Comparison of ENCODE assay signal across 24 cellular contexts in genomic region chr17:74904687-74905409, GRCh38. TPM values are rescaled to one million over a fixed set of nuclear protein-coding genes. Genes with fewer than 3 reads are reported as not detected.
DNase-seq lines count a peak whose midpoint lies in the region; ATAC-seq, FAIRE-seq and TF ChIP-seq lines count a peak whose summit lies in the region.
"Had no signal": no experiment of that assay in that cellular context is flagged by ENCODE, and none has a peak within 500 bp of the region (broad histone marks: within the 10 kb centered on the region; RNA-seq: fewer than 3 reads in every experiment).

No MANE protein-coding gene starts in this region.

- H3K4me1 Mint-ChIP-seq in activated CD4-positive, alpha-beta T cell treated with anti-CD3 and anti-CD28 coated beads for 36 hours: peaks cover 5% of the 10 kb centered on the region
- H3K4me1 Mint-ChIP-seq in activated naive CD4-positive, alpha-beta T cell treated with anti-CD3 and anti-CD28 coated beads for 36 hours (ENCODE audit: low read depth): no peaks in the 10 kb centered on the region

- no peak for TF ChIP-seq POLR2A in HepG2 (IDR thresholded peaks at IDR 0.05; ENCODE audit: insufficient read depth in 1 of 2, low read depth in 2 of 2, low read length in 2 of 2)

- H3K27ac ChIP-seq in HepG2 (ENCODE audit: extremely low read length, insufficient read depth, low read length): no peak overlapping the region
- no peak overlapping the region for H3K27ac ChIP-seq in upper lobe of right lung
- H3K27ac ChIP-seq: 22Rv1; BLaER1 treated with 17β-estradiol and CSF1 and Interleukin-3, amounts not matched to agents 10 nM and 100 nM; KMS-11 had no signal

- intact Hi-C loops in activated CD4-positive, alpha-beta T cell treated with anti-CD3 and anti-CD28 coated beads for 36 hours (cut with DNase I, micrococcal nuclease): no loop called here
- intact Hi-C loops in activated naive CD4-positive, alpha-beta T cell treated with anti-CD3 and anti-CD28 coated beads for 36 hours (cut with micrococcal nuclease): no loop called here
- intact Hi-C loops in HepG2 (cut with micrococcal nuclease; ENCODE audit: unreplicated experiment): no loop called here
- intact Hi-C loops in upper lobe of right lung (cut with DNase I): no loop called here

- no peak overlapping the region for H3K4me2 ChIP-seq in HepG2 (ENCODE audit: low read depth, low read length)
- H3K4me2 ChIP-seq: BLaER1 treated with 17β-estradiol and CSF1 and Interleukin-3, amounts not matched to agents 10 nM and 100 nM; KMS-11 had no signal

- TF ChIP-seq EP300 in HepG2 (IDR thresholded peaks at IDR 0.05; ENCODE audit: low read depth in 2 of 2, low read length in 2 of 2) (no peak), HepG2 (CRISPR knock-in tag; IDR thresholded peaks at IDR 0.05; ENCODE audit: borderline replicate concordance) (no peak)

- no peak for TF ChIP-seq CTCF in HepG2 (CRISPR knock-in tag; IDR thresholded peaks at IDR 0.05)
- TF ChIP-seq CTCF in upper lobe of right lung (IDR thresholded peaks at IDR 0.05): no peak

- H3K4me3 ChIP-seq in HepG2 (replicated peaks in 1 of 3; ENCODE audit: insufficient read depth in 1 of 3, low read depth in 2 of 3, low read length in 3 of 3): no peak overlapping the region
- H3K4me3 ChIP-seq in upper lobe of right lung: no peak overlapping the region
- H3K4me3 ChIP-seq: BLaER1 treated with 17β-estradiol and CSF1 and Interleukin-3, amounts not matched to agents 10 nM and 100 nM; GM12878 had no signal

- H3K4me1 ChIP-seq in HepG2 (ENCODE audit: insufficient read depth, low read length) (0 out of 2 replicates have a peak, but pooled peaks cover 6% of the 10 kb centered on the region), upper lobe of right lung (no peaks in the 10 kb centered on the region)

- no peaks in the 10 kb centered on the region for H4K20me1 ChIP-seq in HepG2 (ENCODE audit: insufficient read depth, low read length)
- H4K20me1 ChIP-seq: BLaER1 treated with 17β-estradiol and CSF1 and Interleukin-3, amounts not matched to agents 10 nM and 100 nM had no signal

- peaks cover 9% of the 10 kb centered on the region for H3K27me3 Mint-ChIP-seq in activated CD4-positive, alpha-beta T cell treated with anti-CD3 and anti-CD28 coated beads for 36 hours
- no peaks in the 10 kb centered on the region for H3K27me3 Mint-ChIP-seq in activated naive CD4-positive, alpha-beta T cell treated with anti-CD3 and anti-CD28 coated beads for 36 hours (ENCODE audit: low read depth)

- CTCF ChIA-PET in activated CD4-positive, alpha-beta T cell treated with anti-CD3 and anti-CD28 coated beads for 36 hours (lab: Charles Lee): interaction anchor here (1.3 kb wide), 1 partner anchor 19 kb away, joined by 3 read pairs; the partner anchor contains the start of gene OTOP2
- CTCF ChIA-PET in activated naive CD4-positive, alpha-beta T cell treated with anti-CD3 and anti-CD28 coated beads for 36 hours (lab: Charles Lee): no interaction called here
- CTCF ChIA-PET in HepG2 (lab: Yijun Ruan, JAX; ENCODE audit: low intra/inter-chr PET ratio, low total read pairs): no interaction called here

- H3K9me3 ChIP-seq in HepG2 (ENCODE audit: low read length): no peaks in the 10 kb centered on the region
- no peaks in the 10 kb centered on the region for H3K9me3 ChIP-seq in upper lobe of right lung

- ATAC-seq in activated CD4-positive, alpha-beta T cell treated with anti-CD3 and anti-CD28 coated beads for 36 hours: peak; percentile 80
- ATAC-seq in activated naive CD4-positive, alpha-beta T cell treated with anti-CD3 and anti-CD28 coated beads, Interleukin-2, amount 50 U/mL, for 72 hours: peak; percentile 49 to 59
- ATAC-seq in HepG2 (no peak), upper lobe of right lung (peak; percentile 28)
- ATAC-seq: GM12878, Panc1 had no signal

- no peak overlapping the region for H3K27ac Mint-ChIP-seq in activated CD4-positive, alpha-beta T cell treated with anti-CD3 and anti-CD28 coated beads for 36 hours
- H3K27ac Mint-ChIP-seq in activated naive CD4-positive, alpha-beta T cell treated with anti-CD3 and anti-CD28 coated beads, Interleukin-2, amount 50 U/mL, for 72 hours: no peak overlapping the region
- H3K27ac Mint-ChIP-seq in activated naive CD4-positive, alpha-beta T cell treated with anti-CD3 and anti-CD28 coated beads for 36 hours: no peak overlapping the region
- H3K27ac Mint-ChIP-seq: CD4-positive, alpha-beta memory T cell had no signal

- peak; percentile 45 for DNase-seq in activated CD4-positive, alpha-beta T cell treated with anti-CD3 and anti-CD28 coated beads for 36 hours
- no peak for DNase-seq in activated CD4-positive, alpha-beta T cell treated with anti-CD3 and anti-CD28 coated beads, Interleukin-2, amount 50 U/mL, for 48 hours
- no peak for DNase-seq in activated naive CD4-positive, alpha-beta T cell treated with anti-CD3 and anti-CD28 coated beads, Interleukin-2, amount 50 U/mL, for 72 hours (ENCODE audit: low spot score in 2 of 2)
- no peak for DNase-seq in activated naive CD4-positive, alpha-beta T cell treated with anti-CD3 and anti-CD28 coated beads for 36 hours
- DNase-seq in HepG2 (ENCODE audit: low spot score): no peak
- no peak for DNase-seq in upper lobe of right lung
- DNase-seq in SIG-M5 (lab: John Stamatoyannopoulos, UW): no peak
- no peak for DNase-seq in NCI-H524 (lab: John Stamatoyannopoulos, UW)
- DNase-seq: Caco-2; CD4-positive, alpha-beta memory T cell; DMS 273 treated with DMSO at 0.1 percent for 48 hours; DND-41; NCI-H1105; NCI-H146; NCI-H2029 treated with DMSO at 0.1 percent for 48 hours; NCI-H226; NCI-H524 treated with DMSO at 0.1 percent for 48 hours; NCI-H82 had no signal

- no peaks in the 10 kb centered on the region for H3K79me2 ChIP-seq in HepG2 (ENCODE audit: insufficient read depth, low read length)

- no TSS peak for BruUV-seq in HepG2 (replicated peaks; lab: Mats Ljungman, UMichigan)

- 31% methylated on average over 4 of the region's 7 CpGs for WGBS in HepG2 (ENCODE audit: low lambda C conversion rate)

- in situ Hi-C loops in HepG2 (cut with HindIII; ENCODE audit: extremely low pct_ligation_motif_present, low pct_unique_long_range_greater_than_20kb): no loop called here

- no peak for TF ChIP-seq RAD21 in HepG2 (CRISPR knock-in tag; IDR thresholded peaks at IDR 0.05)

- H3K4me3 Mint-ChIP-seq in activated CD4-positive, alpha-beta T cell treated with anti-CD3 and anti-CD28 coated beads for 36 hours: no peak overlapping the region
- no peak overlapping the region for H3K4me3 Mint-ChIP-seq in activated naive CD4-positive, alpha-beta T cell treated with anti-CD3 and anti-CD28 coated beads for 36 hours
- H3K4me3 Mint-ChIP-seq: CD4-positive, alpha-beta memory T cell had no signal

- no peaks in the 10 kb centered on the region for H3K36me3 ChIP-seq in HepG2 (replicated peaks in 1 of 2; ENCODE audit: control insufficient read depth in 1 of 2, insufficient read depth in 2 of 2, low read length in 2 of 2)
- H3K36me3 ChIP-seq in upper lobe of right lung: no peaks in the 10 kb centered on the region
- H3K36me3 ChIP-seq: BLaER1 treated with 17β-estradiol and CSF1 and Interleukin-3, amounts not matched to agents 10 nM and 100 nM had no signal

- no peak overlapping the region for H2AFZ ChIP-seq in HepG2 (ENCODE audit: low read length)

- no peak for FAIRE-seq in HepG2 (lab: Jason Lieb, UNC)
- FAIRE-seq: GM12878, H54 had no signal

- no peak overlapping the region for H3K9ac ChIP-seq in HepG2 (ENCODE audit: insufficient read depth, low read depth, low read length)
- H3K9ac ChIP-seq: BLaER1 treated with 17β-estradiol and CSF1 and Interleukin-3, amounts not matched to agents 10 nM and 100 nM; KMS-11 had no signal

- H3K9me3 Mint-ChIP-seq in activated CD4-positive, alpha-beta T cell treated with anti-CD3 and anti-CD28 coated beads for 36 hours (ENCODE audit: low read depth): no peaks in the 10 kb centered on the region
- H3K9me3 Mint-ChIP-seq in activated naive CD4-positive, alpha-beta T cell treated with anti-CD3 and anti-CD28 coated beads, Interleukin-2, amount 50 U/mL, for 72 hours: no peaks in the 10 kb centered on the region
- no peaks in the 10 kb centered on the region for H3K9me3 Mint-ChIP-seq in activated naive CD4-positive, alpha-beta T cell treated with anti-CD3 and anti-CD28 coated beads for 36 hours
- H3K9me3 Mint-ChIP-seq: CD4-positive, alpha-beta memory T cell had no signal

- no peaks in the 10 kb centered on the region for H3K36me3 Mint-ChIP-seq in activated CD4-positive, alpha-beta T cell treated with anti-CD3 and anti-CD28 coated beads for 36 hours (ENCODE audit: low read depth)
- no peaks in the 10 kb centered on the region for H3K36me3 Mint-ChIP-seq in activated naive CD4-positive, alpha-beta T cell treated with anti-CD3 and anti-CD28 coated beads, Interleukin-2, amount 50 U/mL, for 72 hours
- H3K36me3 Mint-ChIP-seq in activated naive CD4-positive, alpha-beta T cell treated with anti-CD3 and anti-CD28 coated beads for 36 hours (ENCODE audit: low read depth): no peaks in the 10 kb centered on the region
- H3K36me3 Mint-ChIP-seq: CD4-positive, alpha-beta memory T cell had no signal

- POLR2A ChIA-PET in activated CD4-positive, alpha-beta T cell treated with anti-CD3 and anti-CD28 coated beads for 36 hours (lab: Charles Lee): no interaction called here
- POLR2A ChIA-PET in HepG2 (lab: Yijun Ruan, JAX): no interaction called here

- peaks cover 9 to 47% of the 10 kb centered on the region in 2 experiments for H3K27me3 ChIP-seq in HepG2 (ENCODE audit: control insufficient read depth in 1 of 2, insufficient read depth in 2 of 2, low read length in 2 of 2)
- H3K27me3 ChIP-seq in upper lobe of right lung: peaks cover 21% of the 10 kb centered on the region
- H3K27me3 ChIP-seq: BLaER1 treated with 17β-estradiol and CSF1 and Interleukin-3, amounts not matched to agents 10 nM and 100 nM had no signal

RNA-seq across cellular contexts. Expression of gene FADS6, which starts 11.4 kb away (rescaled TPM):
- total RNA-seq in activated CD4-positive, alpha-beta T cell treated with anti-CD3 and anti-CD28 coated beads for 36 hours: not detected
- not detected for total RNA-seq in activated naive CD4-positive, alpha-beta T cell treated with anti-CD3 and anti-CD28 coated beads, Interleukin-2, amount 50 U/mL, for 72 hours
- total RNA-seq in activated naive CD4-positive, alpha-beta T cell treated with anti-CD3 and anti-CD28 coated beads for 36 hours: not detected
- total RNA-seq in HepG2 (2016; rRNA removed; fragmentation: Illumina TruSeq; extraction: Trizol) (0.11 TPM in 1 of 2 replicates, not detected in the other), upper lobe of right lung (not detected)
- 0.09 TPM in 1 of 2 replicates, not detected in the other for total RNA-seq in HepG2 (2016; cell fraction: cytosol; rRNA removed; fragmentation: Illumina TruSeq; extraction: Trizol; ENCODE audit: low read depth)
- total RNA-seq in HepG2 (2016; cell fraction: insoluble cytoplasmic fraction; rRNA removed; fragmentation: Illumina TruSeq; extraction: Trizol): 0.11 TPM in 1 of 2 replicates, not detected in the other
- not detected in 2 replicates for total RNA-seq in HepG2 (2016; cell fraction: membrane; rRNA removed; fragmentation: Illumina TruSeq; extraction: Trizol)
- total RNA-seq in HepG2 (2016; cell fraction: nucleus; rRNA removed; fragmentation: Illumina TruSeq; extraction: Trizol): 0.28 TPM in 1 of 2 replicates, not detected in the other
- polyA plus RNA-seq in HepG2 (2011; rRNA removed): 0.11 and 0.20 TPM in 2 replicates
- 0.14 and 0.15 TPM in 2 replicates for polyA plus RNA-seq in HepG2 (2011; cell fraction: cytosol; rRNA removed)
- 0.47 and 1.1 TPM in 2 replicates for polyA plus RNA-seq in HepG2 (2011; cell fraction: nucleus; rRNA removed)
- polyA plus RNA-seq in HepG2 (2012): not detected in 2 replicates
- 0.18 TPM in 1 of 2 replicates, not detected in the other for polyA plus RNA-seq in HepG2 (2016; cell fraction: cytosol; fragmentation: Illumina TruSeq; extraction: Trizol; ENCODE audit: low read depth)
- 0.10 TPM in 1 of 2 replicates, not detected in the other for polyA plus RNA-seq in HepG2 (2016; cell fraction: insoluble cytoplasmic fraction; fragmentation: Illumina TruSeq; extraction: Trizol; ENCODE audit: low read depth)
- not detected in 2 replicates for polyA plus RNA-seq in HepG2 (2016; cell fraction: membrane; fragmentation: Illumina TruSeq; extraction: Trizol; ENCODE audit: low read depth)
- polyA plus RNA-seq in HepG2 (2016; cell fraction: nucleus; fragmentation: Illumina TruSeq; extraction: Trizol; ENCODE audit: insufficient read depth, low read depth): not detected in 2 replicates
- 0.32 TPM in 1 of 2 replicates, not detected in the other for polyA minus RNA-seq in HepG2 (2011; rRNA and poly(A)+ RNA removed; ENCODE audit: low replicate concordance)
- not detected in 2 replicates for polyA minus RNA-seq in HepG2 (2011; cell fraction: cytosol; rRNA and poly(A)+ RNA removed)
- not detected in 2 replicates for polyA minus RNA-seq in HepG2 (2011; cell fraction: nucleus; rRNA and poly(A)+ RNA removed)
- total RNA-seq: CD4-positive, alpha-beta memory T cell; GM12878 had no signal
- polyA plus RNA-seq: CD4-positive, alpha-beta memory T cell; GM12878 had no signal

RNA-seq across cellular contexts. Expression of gene USH1G, which starts 18.2 kb away (rescaled TPM):
- total RNA-seq in activated CD4-positive, alpha-beta T cell treated with anti-CD3 and anti-CD28 coated beads for 36 hours: not detected
- total RNA-seq in activated naive CD4-positive, alpha-beta T cell treated with anti-CD3 and anti-CD28 coated beads, Interleukin-2, amount 50 U/mL, for 72 hours: not detected
- not detected for total RNA-seq in activated naive CD4-positive, alpha-beta T cell treated with anti-CD3 and anti-CD28 coated beads for 36 hours
- 0.04 TPM in 1 of 2 replicates, not detected in the other for total RNA-seq in HepG2 (2016; rRNA removed; fragmentation: Illumina TruSeq; extraction: Trizol)
- not detected in 2 replicates for total RNA-seq in HepG2 (2016; cell fraction: cytosol; rRNA removed; fragmentation: Illumina TruSeq; extraction: Trizol; ENCODE audit: low read depth)
- total RNA-seq in HepG2 (2016; cell fraction: insoluble cytoplasmic fraction; rRNA removed; fragmentation: Illumina TruSeq; extraction: Trizol): not detected in 2 replicates
- not detected in 2 replicates for total RNA-seq in HepG2 (2016; cell fraction: membrane; rRNA removed; fragmentation: Illumina TruSeq; extraction: Trizol)
- not detected in 2 replicates for total RNA-seq in HepG2 (2016; cell fraction: nucleus; rRNA removed; fragmentation: Illumina TruSeq; extraction: Trizol)
- polyA plus RNA-seq in HepG2 (2011; rRNA removed): not detected in 2 replicates
- 0.01 TPM in 1 of 2 replicates, not detected in the other for polyA plus RNA-seq in HepG2 (2011; cell fraction: cytosol; rRNA removed)
- polyA plus RNA-seq in HepG2 (2011; cell fraction: nucleus; rRNA removed): 0.03 and 0.08 TPM in 2 replicates
- not detected in 2 replicates for polyA plus RNA-seq in HepG2 (2012)
- not detected in 2 replicates for polyA plus RNA-seq in HepG2 (2016; cell fraction: cytosol; fragmentation: Illumina TruSeq; extraction: Trizol; ENCODE audit: low read depth)
- not detected in 2 replicates for polyA plus RNA-seq in HepG2 (2016; cell fraction: insoluble cytoplasmic fraction; fragmentation: Illumina TruSeq; extraction: Trizol; ENCODE audit: low read depth)
- polyA plus RNA-seq in HepG2 (2016; cell fraction: membrane; fragmentation: Illumina TruSeq; extraction: Trizol; ENCODE audit: low read depth): not detected in 2 replicates
- polyA plus RNA-seq in HepG2 (2016; cell fraction: nucleus; fragmentation: Illumina TruSeq; extraction: Trizol; ENCODE audit: insufficient read depth, low read depth): not detected in 2 replicates
- polyA minus RNA-seq in HepG2 (2011; rRNA and poly(A)+ RNA removed; ENCODE audit: low replicate concordance): 0.05 TPM in 1 of 2 replicates, not detected in the other
- polyA minus RNA-seq in HepG2 (2011; cell fraction: cytosol; rRNA and poly(A)+ RNA removed): not detected in 2 replicates
- polyA minus RNA-seq in HepG2 (2011; cell fraction: nucleus; rRNA and poly(A)+ RNA removed): 0.12 and 0.13 TPM in 2 replicates
- not detected for total RNA-seq in upper lobe of right lung
- total RNA-seq: CD4-positive, alpha-beta memory T cell had no signal
- polyA plus RNA-seq: CD4-positive, alpha-beta memory T cell had no signal

RNA-seq across cellular contexts. Expression of gene OTOP2, which starts 19.2 kb away (rescaled TPM):
- total RNA-seq in activated CD4-positive, alpha-beta T cell treated with anti-CD3 and anti-CD28 coated beads for 36 hours: not detected
- total RNA-seq in activated naive CD4-positive, alpha-beta T cell treated with anti-CD3 and anti-CD28 coated beads, Interleukin-2, amount 50 U/mL, for 72 hours: not detected
- not detected for total RNA-seq in activated naive CD4-positive, alpha-beta T cell treated with anti-CD3 and anti-CD28 coated beads for 36 hours
- total RNA-seq in HepG2 (2016; rRNA removed; fragmentation: Illumina TruSeq; extraction: Trizol): not detected in 2 replicates
- not detected in 2 replicates for total RNA-seq in HepG2 (2016; cell fraction: cytosol; rRNA removed; fragmentation: Illumina TruSeq; extraction: Trizol; ENCODE audit: low read depth)
- total RNA-seq in HepG2 (2016; cell fraction: insoluble cytoplasmic fraction; rRNA removed; fragmentation: Illumina TruSeq; extraction: Trizol): not detected in 2 replicates
- not detected in 2 replicates for total RNA-seq in HepG2 (2016; cell fraction: membrane; rRNA removed; fragmentation: Illumina TruSeq; extraction: Trizol)
- total RNA-seq in HepG2 (2016; cell fraction: nucleus; rRNA removed; fragmentation: Illumina TruSeq; extraction: Trizol): not detected in 2 replicates
- polyA plus RNA-seq in HepG2 (2011; rRNA removed): not detected in 2 replicates
- polyA plus RNA-seq in HepG2 (2011; cell fraction: cytosol; rRNA removed): not detected in 2 replicates
- 0.06 TPM in 1 of 2 replicates, not detected in the other for polyA plus RNA-seq in HepG2 (2011; cell fraction: nucleus; rRNA removed)
- polyA plus RNA-seq in HepG2 (2012): not detected in 2 replicates
- polyA plus RNA-seq in HepG2 (2016; cell fraction: cytosol; fragmentation: Illumina TruSeq; extraction: Trizol; ENCODE audit: low read depth): not detected in 2 replicates
- not detected in 2 replicates for polyA plus RNA-seq in HepG2 (2016; cell fraction: insoluble cytoplasmic fraction; fragmentation: Illumina TruSeq; extraction: Trizol; ENCODE audit: low read depth)
- polyA plus RNA-seq in HepG2 (2016; cell fraction: membrane; fragmentation: Illumina TruSeq; extraction: Trizol; ENCODE audit: low read depth): not detected in 2 replicates
- not detected in 2 replicates for polyA plus RNA-seq in HepG2 (2016; cell fraction: nucleus; fragmentation: Illumina TruSeq; extraction: Trizol; ENCODE audit: insufficient read depth, low read depth)
- not detected in 2 replicates for polyA minus RNA-seq in HepG2 (2011; rRNA and poly(A)+ RNA removed; ENCODE audit: low replicate concordance)
- not detected in 2 replicates for polyA minus RNA-seq in HepG2 (2011; cell fraction: cytosol; rRNA and poly(A)+ RNA removed)
- not detected in 2 replicates for polyA minus RNA-seq in HepG2 (2011; cell fraction: nucleus; rRNA and poly(A)+ RNA removed)
- not detected for total RNA-seq in upper lobe of right lung
- total RNA-seq: Caco-2; CD4-positive, alpha-beta memory T cell; GM12878 had no signal
- polyA plus RNA-seq: CD4-positive, alpha-beta memory T cell; GM12878 had no signal

RNA-seq across cellular contexts. Expression of gene OTOP3, which starts 30.9 kb away (rescaled TPM):
- total RNA-seq in activated CD4-positive, alpha-beta T cell treated with anti-CD3 and anti-CD28 coated beads for 36 hours: not detected
- total RNA-seq in activated naive CD4-positive, alpha-beta T cell treated with anti-CD3 and anti-CD28 coated beads, Interleukin-2, amount 50 U/mL, for 72 hours: not detected
- total RNA-seq in activated naive CD4-positive, alpha-beta T cell treated with anti-CD3 and anti-CD28 coated beads for 36 hours: not detected
- total RNA-seq in HepG2 (2016; rRNA removed; fragmentation: Illumina TruSeq; extraction: Trizol) (not detected in 2 replicates), upper lobe of right lung (not detected)
- total RNA-seq in HepG2 (2016; cell fraction: cytosol; rRNA removed; fragmentation: Illumina TruSeq; extraction: Trizol; ENCODE audit: low read depth): not detected in 2 replicates
- not detected in 2 replicates for total RNA-seq in HepG2 (2016; cell fraction: insoluble cytoplasmic fraction; rRNA removed; fragmentation: Illumina TruSeq; extraction: Trizol)
- total RNA-seq in HepG2 (2016; cell fraction: membrane; rRNA removed; fragmentation: Illumina TruSeq; extraction: Trizol): not detected in 2 replicates
- not detected in 2 replicates for total RNA-seq in HepG2 (2016; cell fraction: nucleus; rRNA removed; fragmentation: Illumina TruSeq; extraction: Trizol)
- polyA plus RNA-seq in HepG2 (2011; rRNA removed): not detected in 2 replicates
- not detected in 2 replicates for polyA plus RNA-seq in HepG2 (2011; cell fraction: cytosol; rRNA removed)
- polyA plus RNA-seq in HepG2 (2011; cell fraction: nucleus; rRNA removed): not detected in 2 replicates
- polyA plus RNA-seq in HepG2 (2012): not detected in 2 replicates
- not detected in 2 replicates for polyA plus RNA-seq in HepG2 (2016; cell fraction: cytosol; fragmentation: Illumina TruSeq; extraction: Trizol; ENCODE audit: low read depth)
- polyA plus RNA-seq in HepG2 (2016; cell fraction: insoluble cytoplasmic fraction; fragmentation: Illumina TruSeq; extraction: Trizol; ENCODE audit: low read depth): not detected in 2 replicates
- polyA plus RNA-seq in HepG2 (2016; cell fraction: membrane; fragmentation: Illumina TruSeq; extraction: Trizol; ENCODE audit: low read depth): not detected in 2 replicates
- not detected in 2 replicates for polyA plus RNA-seq in HepG2 (2016; cell fraction: nucleus; fragmentation: Illumina TruSeq; extraction: Trizol; ENCODE audit: insufficient read depth, low read depth)
- polyA minus RNA-seq in HepG2 (2011; rRNA and poly(A)+ RNA removed; ENCODE audit: low replicate concordance): not detected in 2 replicates
- polyA minus RNA-seq in HepG2 (2011; cell fraction: cytosol; rRNA and poly(A)+ RNA removed): not detected in 2 replicates
- not detected in 2 replicates for polyA minus RNA-seq in HepG2 (2011; cell fraction: nucleus; rRNA and poly(A)+ RNA removed)
- total RNA-seq: Caco-2; CD4-positive, alpha-beta memory T cell; GM12878 had no signal
- polyA plus RNA-seq: CD4-positive, alpha-beta memory T cell had no signal

RNA-seq across cellular contexts. Expression of gene FDXR, which starts 32.1 kb away (rescaled TPM):
- total RNA-seq in activated CD4-positive, alpha-beta T cell treated with anti-CD3 and anti-CD28 coated beads for 36 hours: 10 to 100 TPM; 19.1 to 21.3 TPM
- 10 to 100 TPM; 30.9 to 96.3 TPM for total RNA-seq in activated naive CD4-positive, alpha-beta T cell treated with anti-CD3 and anti-CD28 coated beads, Interleukin-2, amount 50 U/mL, for 72 hours
- 10 to 100 TPM; 61.8 to 67.6 TPM for total RNA-seq in activated naive CD4-positive, alpha-beta T cell treated with anti-CD3 and anti-CD28 coated beads for 36 hours
- total RNA-seq in HepG2 (2016; rRNA removed; fragmentation: Illumina TruSeq; extraction: Trizol): 99.0 and 116 TPM in 2 replicates
- total RNA-seq in HepG2 (2016; cell fraction: cytosol; rRNA removed; fragmentation: Illumina TruSeq; extraction: Trizol; ENCODE audit: low read depth): 17.2 and 18.6 TPM in 2 replicates
- total RNA-seq in HepG2 (2016; cell fraction: insoluble cytoplasmic fraction; rRNA removed; fragmentation: Illumina TruSeq; extraction: Trizol): 96.0 and 122 TPM in 2 replicates
- total RNA-seq in HepG2 (2016; cell fraction: membrane; rRNA removed; fragmentation: Illumina TruSeq; extraction: Trizol): 33.1 and 34.8 TPM in 2 replicates
- 59.6 and 66.9 TPM in 2 replicates for total RNA-seq in HepG2 (2016; cell fraction: nucleus; rRNA removed; fragmentation: Illumina TruSeq; extraction: Trizol)
- polyA plus RNA-seq in HepG2 (2011; rRNA removed): 23.4 and 27.7 TPM in 2 replicates
- polyA plus RNA-seq in HepG2 (2011; cell fraction: cytosol; rRNA removed): 25.9 and 36.5 TPM in 2 replicates
- 50.2 and 50.3 TPM in 2 replicates for polyA plus RNA-seq in HepG2 (2011; cell fraction: nucleus; rRNA removed)
- polyA plus RNA-seq in HepG2 (2012): 12.3 and 15.3 TPM in 2 replicates
- polyA plus RNA-seq in HepG2 (2016; cell fraction: cytosol; fragmentation: Illumina TruSeq; extraction: Trizol; ENCODE audit: low read depth): 13.6 and 16.1 TPM in 2 replicates
- 83.4 and 93.7 TPM in 2 replicates for polyA plus RNA-seq in HepG2 (2016; cell fraction: insoluble cytoplasmic fraction; fragmentation: Illumina TruSeq; extraction: Trizol; ENCODE audit: low read depth)
- polyA plus RNA-seq in HepG2 (2016; cell fraction: membrane; fragmentation: Illumina TruSeq; extraction: Trizol; ENCODE audit: low read depth): 21.8 and 25.0 TPM in 2 replicates
- polyA plus RNA-seq in HepG2 (2016; cell fraction: nucleus; fragmentation: Illumina TruSeq; extraction: Trizol; ENCODE audit: insufficient read depth, low read depth): 111 and 113 TPM in 2 replicates
- 11.0 and 40.8 TPM in 2 replicates for polyA minus RNA-seq in HepG2 (2011; rRNA and poly(A)+ RNA removed; ENCODE audit: low replicate concordance)
- polyA minus RNA-seq in HepG2 (2011; cell fraction: cytosol; rRNA and poly(A)+ RNA removed): 14.0 and 15.4 TPM in 2 replicates
- polyA minus RNA-seq in HepG2 (2011; cell fraction: nucleus; rRNA and poly(A)+ RNA removed): 10.0 and 10.6 TPM in 2 replicates
- total RNA-seq in upper lobe of right lung: 11.2 TPM
